Comparison of ENCODE assay signal across 12 cellular contexts in the genomic region with DNA sequence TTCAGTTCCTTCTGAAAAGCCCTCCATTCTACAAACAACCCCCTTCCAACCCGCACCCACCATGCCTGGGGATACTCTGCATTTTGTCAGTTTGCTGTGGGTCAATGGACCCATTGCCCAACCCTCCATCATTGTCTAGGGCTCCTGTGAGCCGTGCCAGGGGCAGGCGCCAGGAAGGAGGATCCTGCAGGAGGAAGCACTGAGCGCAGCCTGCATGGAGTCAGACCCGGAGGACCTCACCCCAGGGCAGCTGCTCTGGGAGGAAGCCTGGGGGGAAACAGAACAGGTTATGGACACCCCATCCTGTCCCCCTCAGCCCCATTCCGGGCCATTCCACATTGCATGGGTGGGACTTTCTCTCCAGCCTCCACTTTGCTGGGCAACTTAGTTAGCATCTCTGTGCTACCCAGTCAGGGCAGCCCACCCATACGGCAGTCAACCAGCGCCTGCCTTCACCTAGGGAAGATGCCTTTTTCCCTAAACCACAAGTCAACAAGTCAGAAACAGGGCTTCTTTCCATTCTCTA. TPM values are rescaled to one million over a fixed set of nuclear protein-coding genes. Genes with fewer than 3 reads are reported as not detected.
DNase-seq lines count a peak whose midpoint lies in the region; FAIRE-seq and TF ChIP-seq lines count a peak whose summit lies in the region.
"Had no signal": no experiment of that assay in that cellular context is flagged by ENCODE, and none has a peak within 500 bp of the region (broad histone marks: within the 10 kb centered on the region; RNA-seq: fewer than 3 reads in every experiment).

No MANE protein-coding gene starts in this region.

- no peak for FAIRE-seq in GM12891 (lab: Jason Lieb, UNC)

- H3K9me3 ChIP-seq in SJCRH30 (replicated peaks) = no peaks in the 10 kb centered on the region
- H3K9me3 ChIP-seq in esophagus (ENCODE audit: control insufficient read depth in 2 of 2, insufficient read depth in 1 of 2, low read depth in 1 of 2, low read length in 1 of 2) = no peaks in the 10 kb centered on the region
- H3K9me3 ChIP-seq: neutrophil had no signal

- H3K27me3 ChIP-seq in SJCRH30 (no peaks in the 10 kb centered on the region), esophagus (ENCODE audit: control insufficient read depth in 1 of 2, insufficient read depth in 2 of 2, low read length in 2 of 2) (no peaks in the 10 kb centered on the region)
- H3K27me3 ChIP-seq: neutrophil had no signal

- H3K4me1 ChIP-seq in SJCRH30 (peaks cover 9% of the 10 kb centered on the region), esophagus (ENCODE audit: control insufficient read depth in 2 of 2, insufficient read depth in 2 of 2, low read length in 1 of 2) (peaks cover 6 to 8% of the 10 kb centered on the region in 2 donors)

- peak overlapping the region; percentile 67; the same call in 1 of the 2 replicates for H3K27ac ChIP-seq in SJCRH30
- peak overlapping the region; percentile 62 to 86 for H3K27ac ChIP-seq in esophagus (ENCODE audit: low read depth in 2 of 2, low read length in 1 of 2)
- peak overlapping the region in 12 of 21 experiments; percentile 6 to 76 (median 58) for H3K27ac ChIP-seq in skin epidermis
- H3K27ac ChIP-seq: neutrophil had no signal

- 66 to 71% methylated on average over 8 of the region's 8 CpGs for WGBS in esophagus, 2 donors

- no peaks in the 10 kb centered on the region for H3K9me3 Mint-ChIP-seq in activated CD4-positive, alpha-beta T cell treated with anti-CD3 and anti-CD28 coated beads, Interleukin-2, amount 10 ng/mL, durations not matched to agents 24 days and 14 days
- H3K9me3 Mint-ChIP-seq: activated B cell treated with CpG ODN at 0.5 μM for 24 hours had no signal

- peak overlapping the region; percentile 70 for H3K27ac Mint-ChIP-seq in activated CD4-positive, alpha-beta T cell treated with anti-CD3 and anti-CD28 coated beads, Interleukin-2, amount 10 ng/mL, durations not matched to agents 24 days and 14 days
- H3K27ac Mint-ChIP-seq: activated B cell treated with CpG ODN at 0.5 μM for 24 hours had no signal

- H3K27me3 Mint-ChIP-seq in activated CD4-positive, alpha-beta T cell treated with anti-CD3 and anti-CD28 coated beads, Interleukin-2, amount 10 ng/mL, durations not matched to agents 24 days and 14 days = peaks cover 2% of the 10 kb centered on the region
- H3K27me3 Mint-ChIP-seq: activated B cell treated with CpG ODN at 0.5 μM for 24 hours had no signal

- TF ChIP-seq POLR2A in GM12891 (IDR thresholded peaks at IDR 0.05; ENCODE audit: low read depth, low read length) = no peak

- DNase-seq in activated CD4-positive, alpha-beta T cell treated with anti-CD3 and anti-CD28 coated beads, Interleukin-2, amount 10 ng/mL, durations not matched to agents 24 days and 14 days = no peak
- DNase-seq in activated CD4-positive, alpha-beta T cell treated with anti-CD3 and anti-CD28 coated beads for 48 hours = no peak
- DNase-seq in SJCRH30 (peak in 1 of 2 experiments; percentile 36), GM12891 (ENCODE audit: insufficient read length, low spot score) (no peak), HT-29 (ENCODE audit: low spot score) (no peak)
- DNase-seq in stimulated activated CD4-positive, alpha-beta T cell treated with anti-CD3 and anti-CD28 coated beads, Interleukin-1b, Interleukin-23, amount 100 ng/mL, for 48 hours = no peak
- DNase-seq: activated B cell treated with CpG ODN at 0.5 μM for 24 hours, left cardiac atrium, NCI-H1092 treated with DMSO at 0.1 percent for 48 hours had no signal

- H3K4me3 Mint-ChIP-seq in activated CD4-positive, alpha-beta T cell treated with anti-CD3 and anti-CD28 coated beads, Interleukin-2, amount 10 ng/mL, durations not matched to agents 24 days and 14 days = peak overlapping the region; percentile 13
- H3K4me3 Mint-ChIP-seq: activated B cell treated with CpG ODN at 0.5 μM for 24 hours had no signal

- H3K4me3 ChIP-seq in SJCRH30 (no peak overlapping the region), esophagus (ENCODE audit: low read depth in 1 of 2, low read length in 2 of 2) (no peak overlapping the region), skin epidermis (no peak overlapping the region)

- H3K36me3 ChIP-seq in SJCRH30 (no peaks in the 10 kb centered on the region), esophagus (ENCODE audit: control insufficient read depth in 2 of 2, insufficient read depth in 2 of 2, low read length in 1 of 2) (no peaks in the 10 kb centered on the region)
- H3K36me3 ChIP-seq: neutrophil had no signal

- intact Hi-C loops in activated CD4-positive, alpha-beta T cell treated with anti-CD3 and anti-CD28 coated beads, Interleukin-2, amount 10 ng/mL, durations not matched to agents 24 days and 14 days (cut with micrococcal nuclease) = loop anchor here (1.0 to 2.0 kb wide), 2 partner anchors 11 to 15 kb away; no protein-coding TSS in a partner anchor

- H3K4me1 Mint-ChIP-seq in activated CD4-positive, alpha-beta T cell treated with anti-CD3 and anti-CD28 coated beads, Interleukin-2, amount 10 ng/mL, durations not matched to agents 24 days and 14 days = peaks cover 24% of the 10 kb centered on the region

- H3K36me3 Mint-ChIP-seq in activated CD4-positive, alpha-beta T cell treated with anti-CD3 and anti-CD28 coated beads, Interleukin-2, amount 10 ng/mL, durations not matched to agents 24 days and 14 days (ENCODE audit: low read depth) = no peaks in the 10 kb centered on the region

TF ChIP-seq in GM12891, 5 proteins besides CTCF, POLR2A, EP300 and RAD21:
- no peak for TF ChIP-seq TAF1 (IDR thresholded peaks at IDR 0.05; ENCODE audit: low read depth, low read length)
- no peak for TF ChIP-seq POU2F2 (IDR thresholded peaks at IDR 0.05; ENCODE audit: low read depth, low read length)
- no peak for TF ChIP-seq POLR2AphosphoS5 (IDR thresholded peaks at IDR 0.05; ENCODE audit: low read depth, low read length)
- TF ChIP-seq PAX5 (IDR thresholded peaks at IDR 0.05; ENCODE audit: insufficient read depth, low read length, severe bottlenecking) = no peak
- TF ChIP-seq SPI1 (IDR thresholded peaks at IDR 0.05; ENCODE audit: low read depth, low read length) = no peak

RNA-seq across cellular contexts. Expression of a gene that starts 48.6 kb away (rescaled TPM):
- 508 and 515 TPM in 2 replicates for total RNA-seq in activated CD4-positive, alpha-beta T cell treated with anti-CD3 and anti-CD28 coated beads, Interleukin-2, amount 10 ng/mL, durations not matched to agents 24 days and 14 days
- total RNA-seq in SJCRH30 (2014; rRNA removed; shearing (Covaris generic)) = 324 and 340 TPM in 2 replicates
- polyA plus RNA-seq in esophagus = 100 to 1,000 TPM; 154 to 167 TPM
- 347 TPM for polyA plus RNA-seq in GM12891 (2012; ENCODE audit: low read depth, missing spikeins)
- 116 and 129 TPM in 2 replicates for total RNA-seq in HT-29 (2014; rRNA removed; shearing (Covaris generic))
